13 cellular contexts compared by ENCODE assay signal in genomic region chr20:16709017-16709416, GRCh38. TPM values are rescaled to one million over a fixed set of nuclear protein-coding genes. Genes with fewer than 3 reads are reported as not detected.
DNase-seq lines count a peak whose midpoint lies in the region; ATAC-seq and TF ChIP-seq lines count a peak whose summit lies in the region.
"Had no signal": no experiment of that assay in that cellular context is flagged by ENCODE, and none has a peak within 500 bp of the region (broad histone marks: within the 10 kb centered on the region; RNA-seq: fewer than 3 reads in every experiment).

No MANE protein-coding gene starts in this region.

- no peaks in the 10 kb centered on the region for H3K36me3 ChIP-seq in upper lobe of right lung

- no peaks in the 10 kb centered on the region for H3K4me1 ChIP-seq in upper lobe of right lung
- H3K4me1 ChIP-seq: body of pancreas had no signal

- peaks cover 35% of the 10 kb centered on the region for H3K4me1 Mint-ChIP-seq in activated T-helper 2 cell treated with anti-CD3 and anti-CD28 coated beads, Interferon-gamma antibody, Interleukin-2, Interleukin-4, amounts not matched to agents 10 μg/mL and 5 μg/mL and 100 μg/mL, durations not matched to agents 14 hours and 24 hours and 36 hours (ENCODE audit: low read depth)

- no peaks in the 10 kb centered on the region for H3K9me3 ChIP-seq in upper lobe of right lung

- peak; percentile 48 for DNase-seq in GM20000 (ENCODE audit: low spot score)
- peak; percentile 13 for DNase-seq in activated T-helper 2 cell treated with anti-CD3 and anti-CD28 coated beads, Interferon-gamma antibody, Interleukin-2, Interleukin-4, amounts not matched to agents 10 μg/mL and 5 μg/mL and 100 μg/mL, durations not matched to agents 14 hours and 24 hours and 36 hours (ENCODE audit: low spot score)
- DNase-seq in HEK293T (ENCODE audit: extremely low spot score) = no peak
- DNase-seq in erythroblast (lab: John Stamatoyannopoulos, UW) = no peak
- DNase-seq in upper lobe of right lung = no peak
- no peak for DNase-seq in activated gamma-delta T cell treated with Interleukin-2 at 50 U/mL for 16 hours
- DNase-seq: body of pancreas, hypothalamus, occipital lobe, SW 1271 had no signal

- no peak for TF ChIP-seq CTCF in GM20000 (IDR thresholded peaks at IDR 0.05; ENCODE audit: extremely low read depth, missing control alignments)
- no peak for TF ChIP-seq CTCF in upper lobe of right lung (IDR thresholded peaks at IDR 0.05)

- no peak overlapping the region for H3K27ac ChIP-seq in upper lobe of right lung
- H3K27ac ChIP-seq: body of pancreas had no signal

- no peak overlapping the region for H3K4me3 ChIP-seq in upper lobe of right lung
- H3K4me3 ChIP-seq: body of pancreas had no signal

- peaks cover 27% of the 10 kb centered on the region for H3K27me3 Mint-ChIP-seq in activated T-helper 2 cell treated with anti-CD3 and anti-CD28 coated beads, Interferon-gamma antibody, Interleukin-2, Interleukin-4, amounts not matched to agents 10 μg/mL and 5 μg/mL and 100 μg/mL, durations not matched to agents 14 hours and 24 hours and 36 hours (ENCODE audit: low read depth)

- TF ChIP-seq POLR2A in erythroblast (IDR thresholded peaks at IDR 0.05; ENCODE audit: low read length) = no peak

- ATAC-seq in GM18502 (IDR thresholded peaks at IDR 0.05; ENCODE audit: poor library complexity, unreplicated experiment) (peak; percentile 82), HG03159 (IDR thresholded peaks at IDR 0.05; ENCODE audit: unreplicated experiment) (peak; percentile 81), upper lobe of right lung (no peak)
- ATAC-seq: body of pancreas had no signal

- H3K4me3 Mint-ChIP-seq in activated T-helper 2 cell treated with anti-CD3 and anti-CD28 coated beads, Interferon-gamma antibody, Interleukin-2, Interleukin-4, amounts not matched to agents 10 μg/mL and 5 μg/mL and 100 μg/mL, durations not matched to agents 14 hours and 24 hours and 36 hours (ENCODE audit: low read depth) = no peak overlapping the region

- H3K9me3 Mint-ChIP-seq in activated T-helper 2 cell treated with anti-CD3 and anti-CD28 coated beads, Interferon-gamma antibody, Interleukin-2, Interleukin-4, amounts not matched to agents 10 μg/mL and 5 μg/mL and 100 μg/mL, durations not matched to agents 14 hours and 24 hours and 36 hours = peaks cover 26% of the 10 kb centered on the region

- intact Hi-C loops in activated T-helper 2 cell treated with anti-CD3 and anti-CD28 coated beads, Interferon-gamma antibody, Interleukin-2, Interleukin-4, amounts not matched to agents 10 μg/mL and 5 μg/mL and 100 μg/mL, durations not matched to agents 14 hours and 24 hours and 36 hours (cut with micrococcal nuclease) = loop anchor here (1.0 kb wide), 1 partner anchor 24 kb away; no protein-coding TSS in a partner anchor
- intact Hi-C loops in upper lobe of right lung (cut with DNase I) = no loop called here

- peaks cover 22% of the 10 kb centered on the region for H3K36me3 Mint-ChIP-seq in activated T-helper 2 cell treated with anti-CD3 and anti-CD28 coated beads, Interferon-gamma antibody, Interleukin-2, Interleukin-4, amounts not matched to agents 10 μg/mL and 5 μg/mL and 100 μg/mL, durations not matched to agents 14 hours and 24 hours and 36 hours (ENCODE audit: low read depth)

- no peak overlapping the region for H3K27ac Mint-ChIP-seq in activated T-helper 2 cell treated with anti-CD3 and anti-CD28 coated beads, Interferon-gamma antibody, Interleukin-2, Interleukin-4, amounts not matched to agents 10 μg/mL and 5 μg/mL and 100 μg/mL, durations not matched to agents 14 hours and 24 hours and 36 hours

- no peaks in the 10 kb centered on the region for H3K27me3 ChIP-seq in upper lobe of right lung
- H3K27me3 ChIP-seq: body of pancreas had no signal

- POLR2A ChIA-PET in HEK293T (lab: Yijun Ruan, JAX) = no interaction called here

- CTCF ChIA-PET in HEK293T (lab: Yijun Ruan, JAX) = no interaction called here

TF ChIP-seq in HEK293T, 16 proteins besides CTCF, POLR2A, EP300 and RAD21:
- TF ChIP-seq LEF1 (IDR thresholded peaks at IDR 0.05; ENCODE audit: borderline replicate concordance) = no peak
- TF ChIP-seq CTBP1 (IDR thresholded peaks at IDR 0.05; ENCODE audit: borderline replicate concordance) = no peak

RNA-seq across cellular contexts. Expression of gene SNRPB2, which starts 20.8 kb away (rescaled TPM):
- total RNA-seq in activated T-helper 2 cell treated with anti-CD3 and anti-CD28 coated beads, Interferon-gamma antibody, Interleukin-2, Interleukin-4, amounts not matched to agents 10 μg/mL and 5 μg/mL and 100 μg/mL, durations not matched to agents 14 hours and 24 hours and 36 hours = 115 and 125 TPM in 2 replicates
- total RNA-seq in upper lobe of right lung = 39.5 TPM

RNA-seq across cellular contexts. Expression of gene OTOR, which starts 39.1 kb away (rescaled TPM):
- not detected in 2 replicates for total RNA-seq in activated T-helper 2 cell treated with anti-CD3 and anti-CD28 coated beads, Interferon-gamma antibody, Interleukin-2, Interleukin-4, amounts not matched to agents 10 μg/mL and 5 μg/mL and 100 μg/mL, durations not matched to agents 14 hours and 24 hours and 36 hours
- not detected for total RNA-seq in upper lobe of right lung
- total RNA-seq: body of pancreas, M059J had no signal

Comparison
In these comparisons a context has a peak if more than half of its experiments do, and no peak if none do; other contexts are left out.
1. DNase-seq: peak in GM20000 (single experiment) and activated T-helper 2 cell treated with anti-CD3 and anti-CD28 coated beads, Interferon-gamma antibody, Interleukin-2, Interleukin-4, amounts not matched to agents 10 μg/mL and 5 μg/mL and 100 μg/mL, durations not matched to agents 14 hours and 24 hours and 36 hours (single experiment); none in HEK293T (single experiment), erythroblast (0 of 2), upper lobe of right lung (single experiment) and activated gamma-delta T cell treated with Interleukin-2 at 50 U/mL for 16 hours (single experiment).